ENCODE assay signal across 8 cellular contexts in the genomic region with DNA sequence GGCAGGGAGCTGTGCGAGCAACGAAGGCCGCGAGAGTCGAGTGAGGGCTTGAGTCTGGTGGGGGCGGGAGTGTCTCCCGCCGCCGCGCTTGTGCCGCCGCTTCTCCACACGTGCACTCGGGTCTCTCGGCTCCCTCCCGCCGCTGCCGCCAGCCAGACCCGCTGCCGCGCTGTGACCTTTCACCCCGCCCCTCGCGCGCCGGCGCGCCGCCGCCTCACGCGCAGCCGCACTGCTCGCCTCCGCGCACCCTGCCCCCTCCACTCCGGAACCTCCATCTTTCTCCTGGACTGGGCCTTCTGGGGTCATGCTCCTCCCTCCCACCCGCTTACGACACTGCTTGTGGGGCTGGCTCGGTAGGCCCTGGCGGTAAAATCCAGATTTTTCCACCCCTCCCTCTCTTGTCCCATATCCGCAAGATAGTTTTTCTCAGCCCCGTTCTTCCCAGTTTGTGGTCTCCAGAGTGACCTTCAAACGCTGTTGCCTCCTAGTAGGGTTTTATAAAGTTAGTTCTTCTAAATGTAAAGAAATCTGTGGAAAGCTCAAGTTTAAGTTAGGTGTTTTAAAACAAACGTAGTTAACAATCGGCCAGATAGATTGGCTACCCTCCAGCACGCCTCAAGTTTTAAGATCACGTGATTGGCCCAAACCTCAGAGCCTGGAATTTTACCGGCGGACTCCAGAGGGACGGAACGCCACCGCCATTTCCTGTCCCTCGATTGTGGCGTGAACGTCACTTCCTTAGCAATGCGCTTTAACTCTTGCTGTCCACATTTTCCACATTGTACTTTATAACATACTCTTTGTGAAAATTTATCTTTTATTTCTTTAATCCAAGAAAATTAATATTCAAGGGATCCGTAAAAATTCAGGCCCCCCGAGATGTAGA. TPM values are rescaled to one million over a fixed set of nuclear protein-coding genes. Genes with fewer than 3 reads are reported as not detected.
DNase-seq lines count a peak whose midpoint lies in the region; ATAC-seq and TF ChIP-seq lines count a peak whose summit lies in the region.

Gene NAA50 (minus strand): TSS at position 181 of the 886 bp plus-strand sequence. CDS start 300 bp downstream, outside the sequence.

- H3K4me1 ChIP-seq in GM23248 (ENCODE audit: insufficient read depth), result peaks cover 39% of the 10 kb centered on the region

- H3K36me3 ChIP-seq in GM23248 (ENCODE audit: low read depth), result no peaks in the 10 kb centered on the region

- H3K9ac ChIP-seq in GM23248, result peak within 1 kb of the TSS; percentile 99

- H3K9me3 Mint-ChIP-seq in activated T-helper 17 cell treated with anti-CD3 and anti-CD28 coated beads, Interleukin-2, amount 50 U/mL, for 72 hours, result no peaks in the 10 kb centered on the region
- H3K9me3 Mint-ChIP-seq in naive B cell, result no peaks in the 10 kb centered on the region
- no peaks in the 10 kb centered on the region for H3K9me3 Mint-ChIP-seq in stimulated activated memory B cell treated with anti-CD40 and anti-IgM and Interleukin-4, amounts not matched to agents 10 μg/mL and 1 μg/mL and 100 μg/mL, for 72 hours

- peak within 1 kb of the TSS; percentile 100 for H3K27ac ChIP-seq in GM23248
- H3K27ac ChIP-seq in RWPE1, result peak within 1 kb of the TSS; percentile 96

- peaks cover 5% of the 10 kb centered on the region; the same call in 1 of the 2 replicates for H4K20me1 ChIP-seq in GM23248 (ENCODE audit: insufficient read depth)

- peak within 1 kb of the TSS; percentile 97 for H3K4me2 ChIP-seq in GM23248 (ENCODE audit: unreplicated experiment)

- H3K79me2 ChIP-seq in GM23248 (ENCODE audit: insufficient read depth), result peaks cover 88% of the 10 kb centered on the region

- POLR2A ChIA-PET in RWPE1 (lab: Yijun Ruan, JAX; ENCODE audit: low non-redundant PET), result interaction anchor here (0.5 to 1.5 kb wide), 3 partner anchors 25 to 1401 kb away, joined by 3 to 13 read pairs (median 4); partner anchors contain the start of gene USF3

- no peaks in the 10 kb centered on the region for H3K9me3 ChIP-seq in GM23248 (ENCODE audit: low read depth)

- CTCF ChIA-PET in RWPE1 (lab: Yijun Ruan, JAX), result interaction anchor here (0.6 to 3.2 kb wide), 8 partner anchors 11 to 968 kb away, joined by 3 to 20 read pairs (median 4); no protein-coding TSS in a partner anchor

- H3F3A ChIP-seq in GM23248 (ENCODE audit: insufficient read depth), result peaks cover 13% of the 10 kb centered on the region

- H3K4me3 Mint-ChIP-seq in activated T-helper 17 cell treated with anti-CD3 and anti-CD28 coated beads, Interleukin-2, amount 50 U/mL, for 72 hours, result peak within 1 kb of the TSS; percentile 98
- peak within 1 kb of the TSS; percentile 88 to 100 (median 98) for H3K4me3 Mint-ChIP-seq in naive B cell
- H3K4me3 Mint-ChIP-seq in stimulated activated memory B cell treated with anti-CD40 and anti-IgM and Interleukin-4, amounts not matched to agents 10 μg/mL and 1 μg/mL and 100 μg/mL, for 72 hours, result peak within 1 kb of the TSS; percentile 87

- no peaks in the 10 kb centered on the region for H3K9me2 ChIP-seq in GM23248 (ENCODE audit: insufficient read depth)

- in situ Hi-C loops in GM23248 (cut with MboI), result no loop called here

- H3K4me3 ChIP-seq in GM23248 (peak within 1 kb of the TSS; percentile 99), LNCaP clone FGC (ENCODE audit: low read depth, low read length) (peak within 1 kb of the TSS; percentile 69)

- H3K27ac Mint-ChIP-seq in activated T-helper 17 cell treated with anti-CD3 and anti-CD28 coated beads, Interleukin-2, amount 50 U/mL, for 72 hours, result peak within 1 kb of the TSS; percentile 100
- H3K27ac Mint-ChIP-seq in naive B cell, result peak within 1 kb of the TSS; percentile 100
- peak within 1 kb of the TSS; percentile 100 for H3K27ac Mint-ChIP-seq in stimulated activated memory B cell treated with anti-CD40 and anti-IgM and Interleukin-4, amounts not matched to agents 10 μg/mL and 1 μg/mL and 100 μg/mL, for 72 hours

- H3K4me1 Mint-ChIP-seq in activated T-helper 17 cell treated with anti-CD3 and anti-CD28 coated beads, Interleukin-2, amount 50 U/mL, for 72 hours, result peaks cover 48% of the 10 kb centered on the region
- peaks cover 40 to 61% (median 59%) of the 10 kb centered on the region in 3 donors for H3K4me1 Mint-ChIP-seq in naive B cell
- H3K4me1 Mint-ChIP-seq in stimulated activated memory B cell treated with anti-CD40 and anti-IgM and Interleukin-4, amounts not matched to agents 10 μg/mL and 1 μg/mL and 100 μg/mL, for 72 hours, result peaks cover 68% of the 10 kb centered on the region

- no peaks in the 10 kb centered on the region for H3K27me3 Mint-ChIP-seq in activated T-helper 17 cell treated with anti-CD3 and anti-CD28 coated beads, Interleukin-2, amount 50 U/mL, for 72 hours
- H3K27me3 Mint-ChIP-seq in naive B cell, result no peaks in the 10 kb centered on the region
- no peaks in the 10 kb centered on the region for H3K27me3 Mint-ChIP-seq in stimulated activated memory B cell treated with anti-CD40 and anti-IgM and Interleukin-4, amounts not matched to agents 10 μg/mL and 1 μg/mL and 100 μg/mL, for 72 hours

- H2AFZ ChIP-seq in GM23248, result peak within 1 kb of the TSS; percentile 86

- peak; percentile 93 for DNase-seq in DMS79 (lab: John Stamatoyannopoulos, UW)
- DNase-seq in GM23248, result peak; percentile 99
- DNase-seq in LNCaP clone FGC (ENCODE audit: low read depth), result peak; percentile 95
- DNase-seq in RWPE1 (ENCODE audit: low spot score), result peak; percentile 90
- peak; percentile 97 for DNase-seq in fibroblast of gingiva (ENCODE audit: low read depth)
- DNase-seq in naive B cell, result peak; percentile 88

- ATAC-seq in activated T-helper 17 cell treated with anti-CD3 and anti-CD28 coated beads, Interleukin-2, amount 50 U/mL, for 72 hours (replicated peaks), result peak; percentile 72
- ATAC-seq in naive B cell (ENCODE audit: low read depth in 2 of 2), result peak; percentile 67 to 68
- ATAC-seq in stimulated activated memory B cell treated with anti-CD40 and anti-IgM and Interleukin-4, amounts not matched to agents 10 μg/mL and 1 μg/mL and 100 μg/mL, for 72 hours, result peak; percentile 90

- peaks cover 58% of the 10 kb centered on the region for H3K36me3 Mint-ChIP-seq in activated T-helper 17 cell treated with anti-CD3 and anti-CD28 coated beads, Interleukin-2, amount 50 U/mL, for 72 hours (ENCODE audit: low read depth)
- peaks cover 0 to 7% of the 10 kb centered on the region in 2 donors for H3K36me3 Mint-ChIP-seq in naive B cell
- H3K36me3 Mint-ChIP-seq in stimulated activated memory B cell treated with anti-CD40 and anti-IgM and Interleukin-4, amounts not matched to agents 10 μg/mL and 1 μg/mL and 100 μg/mL, for 72 hours, result peaks cover 7% of the 10 kb centered on the region

- TF ChIP-seq CTCF in LNCaP clone FGC (IDR thresholded peaks at IDR 0.05; ENCODE audit: control insufficient read depth, extremely low read depth, insufficient read depth) (no peak), RWPE1 (conservative IDR thresholded peaks at IDR 0.05; ENCODE audit: low read depth) (no peak)

- no peaks in the 10 kb centered on the region for H3K27me3 ChIP-seq in GM23248 (replicated peaks; ENCODE audit: insufficient read depth)

- 0 to 2% methylated on average over 42 to 58 of the region's 59 CpGs for whole genome bisulfite sequencing in GM23248 (ENCODE audit: low coverage in 1 of 2, low lambda C conversion rate in 2 of 2, missing lambda C conversion rate in 2 of 2), 2 experiments

RNA-seq across cellular contexts. Expression of gene NAA50, which starts in this region (rescaled TPM):
- 142 and 160 TPM in 2 replicates for total RNA-seq in GM23248 (2014; rRNA removed; shearing (Covaris generic))
- polyA plus RNA-seq in GM23248 (2016; fragmentation: Nextera tagmentation; extraction: Ambion mirVana) (147 and 154 TPM in 2 replicates), naive B cell (ENCODE audit: low read depth in 6 of 6) (100 to 1,000 TPM in 1 of 6 donors, 10 to 100 TPM in 5; 65.5 to 103 (median 87.5) TPM)
- total RNA-seq in activated T-helper 17 cell treated with anti-CD3 and anti-CD28 coated beads, Interleukin-2, amount 50 U/mL, for 72 hours, result 100 to 1,000 TPM in 1 of 2 donors, 10 to 100 TPM in 1; 62.1 to 152 TPM

Comparison
In these comparisons a context has a peak if more than half of its experiments do, and no peak if none do; other contexts are left out.
1. Peak in every context shown above with its lines: DNase-seq, ATAC-seq, H3K4me3 ChIP-seq and H3K27ac ChIP-seq.